ENCODE assay signal across 4 cellular contexts in the genomic region with DNA sequence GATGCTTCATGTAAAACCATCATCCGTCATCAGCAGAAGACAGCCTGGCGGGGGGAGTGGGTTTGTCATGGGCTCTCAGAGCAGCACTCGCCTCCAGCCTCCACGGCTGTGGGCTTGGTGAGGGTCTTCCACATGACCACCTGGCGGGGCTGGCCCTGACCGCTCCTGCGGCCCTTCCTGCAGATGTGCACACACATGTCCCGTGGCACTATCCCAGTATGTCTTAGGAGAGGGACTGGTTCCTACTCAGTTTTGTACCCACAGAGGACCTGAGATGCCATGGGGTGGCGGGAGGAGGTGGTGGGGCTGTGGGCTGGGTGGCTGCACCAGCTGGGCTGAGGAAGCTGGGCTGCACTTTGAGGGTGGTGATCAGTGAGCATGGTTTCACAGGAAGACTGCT.
TF ChIP-seq lines count a peak whose summit lies in the region.

No MANE protein-coding gene starts in this region.

TF ChIP-seq in SK-N-SH treated with all-trans-retinoic acid at 6 μM for 48 hours, 23 proteins besides CTCF, POLR2A, EP300 and RAD21:
- TF ChIP-seq ARNTL (CRISPR knock-in tag; IDR thresholded peaks at IDR 0.05; ENCODE audit: borderline replicate concordance, low read depth) (no peak), ZFP3 (CRISPR knock-in tag; IDR thresholded peaks at IDR 0.05) (no peak), CSDC2 (CRISPR knock-in tag; IDR thresholded peaks at IDR 0.05) (no peak), TOX (CRISPR knock-in tag; IDR thresholded peaks at IDR 0.05; ENCODE audit: borderline replicate concordance) (no peak), SNAI2 (CRISPR knock-in tag; IDR thresholded peaks at IDR 0.05) (no peak), ZFP30 (CRISPR knock-in tag; IDR thresholded peaks at IDR 0.05) (no peak), ZNF565 (CRISPR knock-in tag; conservative IDR thresholded peaks at IDR 0.05; ENCODE audit: low read depth) (no peak), PPARA (CRISPR knock-in tag; IDR thresholded peaks at IDR 0.05; ENCODE audit: borderline replicate concordance) (no peak), RARB (CRISPR knock-in tag; IDR thresholded peaks at IDR 0.05) (no peak), BACH2 (CRISPR knock-in tag; IDR thresholded peaks at IDR 0.05; ENCODE audit: borderline replicate concordance) (no peak), ESRRG (CRISPR knock-in tag; IDR thresholded peaks at IDR 0.05) (no peak), ZC3H10 (CRISPR knock-in tag; IDR thresholded peaks at IDR 0.05) (no peak), OSR1 (CRISPR knock-in tag; IDR thresholded peaks at IDR 0.05) (no peak)
- TF ChIP-seq, protein P1, sequence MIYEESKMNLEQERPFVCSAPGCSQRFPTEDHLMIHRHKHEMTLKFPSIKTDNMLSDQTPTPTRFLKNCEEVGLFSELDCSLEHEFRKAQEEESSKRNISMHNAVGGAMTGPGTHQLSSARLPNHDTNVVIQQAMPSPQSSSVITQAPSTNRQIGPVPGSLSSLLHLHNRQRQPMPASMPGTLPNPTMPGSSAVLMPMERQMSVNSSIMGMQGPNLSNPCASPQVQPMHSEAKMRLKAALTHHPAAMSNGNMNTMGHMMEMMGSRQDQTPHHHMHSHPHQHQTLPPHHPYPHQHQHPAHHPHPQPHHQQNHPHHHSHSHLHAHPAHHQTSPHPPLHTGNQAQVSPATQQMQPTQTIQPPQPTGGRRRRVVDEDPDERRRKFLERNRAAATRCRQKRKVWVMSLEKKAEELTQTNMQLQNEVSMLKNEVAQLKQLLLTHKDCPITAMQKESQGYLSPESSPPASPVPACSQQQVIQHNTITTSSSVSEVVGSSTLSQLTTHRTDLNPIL (CRISPR knock-in tag; IDR thresholded peaks at IDR 0.05; ENCODE audit: low read depth): no peak
- TF ChIP-seq, protein P2, sequence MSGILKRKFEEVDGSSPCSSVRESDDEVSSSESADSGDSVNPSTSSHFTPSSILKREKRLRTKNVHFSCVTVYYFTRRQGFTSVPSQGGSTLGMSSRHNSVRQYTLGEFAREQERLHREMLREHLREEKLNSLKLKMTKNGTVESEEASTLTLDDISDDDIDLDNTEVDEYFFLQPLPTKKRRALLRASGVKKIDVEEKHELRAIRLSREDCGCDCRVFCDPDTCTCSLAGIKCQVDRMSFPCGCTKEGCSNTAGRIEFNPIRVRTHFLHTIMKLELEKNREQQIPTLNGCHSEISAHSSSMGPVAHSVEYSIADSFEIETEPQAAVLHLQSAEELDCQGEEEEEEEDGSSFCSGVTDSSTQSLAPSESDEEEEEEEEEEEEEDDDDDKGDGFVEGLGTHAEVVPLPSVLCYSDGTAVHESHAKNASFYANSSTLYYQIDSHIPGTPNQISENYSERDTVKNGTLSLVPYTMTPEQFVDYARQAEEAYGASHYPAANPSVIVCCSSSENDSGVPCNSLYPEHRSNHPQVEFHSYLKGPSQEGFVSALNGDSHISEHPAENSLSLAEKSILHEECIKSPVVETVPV (CRISPR knock-in tag; IDR thresholded peaks at IDR 0.05): no peak

TF ChIP-seq in SK-N-SH, 30 proteins besides CTCF, POLR2A, EP300 and RAD21:
- TF ChIP-seq TCF12 (IDR thresholded peaks at IDR 0.05) (no peak), RCOR1 (IDR thresholded peaks at IDR 0.05; ENCODE audit: low read length) (no peak), POLR2AphosphoS5 (IDR thresholded peaks at IDR 0.05; ENCODE audit: low read depth, low read length) (no peak), NFIC (IDR thresholded peaks at IDR 0.05; ENCODE audit: borderline replicate concordance) (no peak), FOXM1 (IDR thresholded peaks at IDR 0.05; ENCODE audit: low read depth) (no peak), FOSL2 (IDR thresholded peaks at IDR 0.05; ENCODE audit: borderline replicate concordance, low read depth) (no peak), MXI1 (IDR thresholded peaks at IDR 0.05; ENCODE audit: low read depth, low read length) (no peak)
- TF ChIP-seq, protein P3, sequence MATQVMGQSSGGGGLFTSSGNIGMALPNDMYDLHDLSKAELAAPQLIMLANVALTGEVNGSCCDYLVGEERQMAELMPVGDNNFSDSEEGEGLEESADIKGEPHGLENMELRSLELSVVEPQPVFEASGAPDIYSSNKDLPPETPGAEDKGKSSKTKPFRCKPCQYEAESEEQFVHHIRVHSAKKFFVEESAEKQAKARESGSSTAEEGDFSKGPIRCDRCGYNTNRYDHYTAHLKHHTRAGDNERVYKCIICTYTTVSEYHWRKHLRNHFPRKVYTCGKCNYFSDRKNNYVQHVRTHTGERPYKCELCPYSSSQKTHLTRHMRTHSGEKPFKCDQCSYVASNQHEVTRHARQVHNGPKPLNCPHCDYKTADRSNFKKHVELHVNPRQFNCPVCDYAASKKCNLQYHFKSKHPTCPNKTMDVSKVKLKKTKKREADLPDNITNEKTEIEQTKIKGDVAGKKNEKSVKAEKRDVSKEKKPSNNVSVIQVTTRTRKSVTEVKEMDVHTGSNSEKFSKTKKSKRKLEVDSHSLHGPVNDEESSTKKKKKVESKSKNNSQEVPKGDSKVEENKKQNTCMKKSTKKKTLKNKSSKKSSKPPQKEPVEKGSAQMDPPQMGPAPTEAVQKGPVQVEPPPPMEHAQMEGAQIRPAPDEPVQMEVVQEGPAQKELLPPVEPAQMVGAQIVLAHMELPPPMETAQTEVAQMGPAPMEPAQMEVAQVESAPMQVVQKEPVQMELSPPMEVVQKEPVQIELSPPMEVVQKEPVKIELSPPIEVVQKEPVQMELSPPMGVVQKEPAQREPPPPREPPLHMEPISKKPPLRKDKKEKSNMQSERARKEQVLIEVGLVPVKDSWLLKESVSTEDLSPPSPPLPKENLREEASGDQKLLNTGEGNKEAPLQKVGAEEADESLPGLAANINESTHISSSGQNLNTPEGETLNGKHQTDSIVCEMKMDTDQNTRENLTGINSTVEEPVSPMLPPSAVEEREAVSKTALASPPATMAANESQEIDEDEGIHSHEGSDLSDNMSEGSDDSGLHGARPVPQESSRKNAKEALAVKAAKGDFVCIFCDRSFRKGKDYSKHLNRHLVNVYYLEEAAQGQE (IDR thresholded peaks at IDR 0.05; ENCODE audit: low read depth, low read length): no peak
- TF ChIP-seq, protein P4, sequence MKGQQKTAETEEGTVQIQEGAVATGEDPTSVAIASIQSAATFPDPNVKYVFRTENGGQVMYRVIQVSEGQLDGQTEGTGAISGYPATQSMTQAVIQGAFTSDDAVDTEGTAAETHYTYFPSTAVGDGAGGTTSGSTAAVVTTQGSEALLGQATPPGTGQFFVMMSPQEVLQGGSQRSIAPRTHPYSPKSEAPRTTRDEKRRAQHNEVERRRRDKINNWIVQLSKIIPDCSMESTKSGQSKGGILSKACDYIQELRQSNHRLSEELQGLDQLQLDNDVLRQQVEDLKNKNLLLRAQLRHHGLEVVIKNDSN (IDR thresholded peaks at IDR 0.05; ENCODE audit: borderline replicate concordance, low read depth): no peak
- TF ChIP-seq, protein P5, sequence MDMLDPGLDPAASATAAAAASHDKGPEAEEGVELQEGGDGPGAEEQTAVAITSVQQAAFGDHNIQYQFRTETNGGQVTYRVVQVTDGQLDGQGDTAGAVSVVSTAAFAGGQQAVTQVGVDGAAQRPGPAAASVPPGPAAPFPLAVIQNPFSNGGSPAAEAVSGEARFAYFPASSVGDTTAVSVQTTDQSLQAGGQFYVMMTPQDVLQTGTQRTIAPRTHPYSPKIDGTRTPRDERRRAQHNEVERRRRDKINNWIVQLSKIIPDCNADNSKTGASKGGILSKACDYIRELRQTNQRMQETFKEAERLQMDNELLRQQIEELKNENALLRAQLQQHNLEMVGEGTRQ (IDR thresholded peaks at IDR 0.05; ENCODE audit: borderline replicate concordance, low read depth, low read length): no peak

TF ChIP-seq in A549, 52 proteins besides CTCF, POLR2A, EP300 and RAD21:
- TF ChIP-seq CBX2 (IDR thresholded peaks at IDR 0.05; ENCODE audit: borderline replicate concordance, low read depth) (no peak), HOXB13 (CRISPR knock-in tag; IDR thresholded peaks at IDR 0.05; ENCODE audit: low read depth) (no peak), MAFK (IDR thresholded peaks at IDR 0.05; ENCODE audit: partially characterized antibody) (no peak), TFCP2L1 (CRISPR knock-in tag; IDR thresholded peaks at IDR 0.05) (no peak), RARB (CRISPR knock-in tag; IDR thresholded peaks at IDR 0.05) (no peak), SREBF2 (IDR thresholded peaks at IDR 0.05) (no peak), RCOR1 (IDR thresholded peaks at IDR 0.05; ENCODE audit: low read depth, low read length) (no peak), JUN (IDR thresholded peaks at IDR 0.05) (no peak)

TF ChIP-seq in HCT116, 20 proteins besides CTCF, POLR2A, EP300 and RAD21:
- TF ChIP-seq, protein P6, sequence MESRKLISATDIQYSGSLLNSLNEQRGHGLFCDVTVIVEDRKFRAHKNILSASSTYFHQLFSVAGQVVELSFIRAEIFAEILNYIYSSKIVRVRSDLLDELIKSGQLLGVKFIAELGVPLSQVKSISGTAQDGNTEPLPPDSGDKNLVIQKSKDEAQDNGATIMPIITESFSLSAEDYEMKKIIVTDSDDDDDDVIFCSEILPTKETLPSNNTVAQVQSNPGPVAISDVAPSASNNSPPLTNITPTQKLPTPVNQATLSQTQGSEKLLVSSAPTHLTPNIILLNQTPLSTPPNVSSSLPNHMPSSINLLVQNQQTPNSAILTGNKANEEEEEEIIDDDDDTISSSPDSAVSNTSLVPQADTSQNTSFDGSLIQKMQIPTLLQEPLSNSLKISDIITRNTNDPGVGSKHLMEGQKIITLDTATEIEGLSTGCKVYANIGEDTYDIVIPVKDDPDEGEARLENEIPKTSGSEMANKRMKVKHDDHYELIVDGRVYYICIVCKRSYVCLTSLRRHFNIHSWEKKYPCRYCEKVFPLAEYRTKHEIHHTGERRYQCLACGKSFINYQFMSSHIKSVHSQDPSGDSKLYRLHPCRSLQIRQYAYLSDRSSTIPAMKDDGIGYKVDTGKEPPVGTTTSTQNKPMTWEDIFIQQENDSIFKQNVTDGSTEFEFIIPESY (IDR thresholded peaks at IDR 0.05; ENCODE audit: extremely low read depth, insufficient replicate concordance, low read length): no peak
- TF ChIP-seq, protein P7, sequence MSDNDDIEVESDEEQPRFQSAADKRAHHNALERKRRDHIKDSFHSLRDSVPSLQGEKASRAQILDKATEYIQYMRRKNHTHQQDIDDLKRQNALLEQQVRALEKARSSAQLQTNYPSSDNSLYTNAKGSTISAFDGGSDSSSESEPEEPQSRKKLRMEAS (IDR thresholded peaks at IDR 0.05): no peak
- TF ChIP-seq SIN3A (IDR thresholded peaks at IDR 0.05; ENCODE audit: low read depth) (no peak), POLR2AphosphoS5 (IDR thresholded peaks at IDR 0.05; ENCODE audit: low read depth, low read length) (no peak)
